12 cellular contexts compared by ENCODE assay signal in the genomic region with DNA sequence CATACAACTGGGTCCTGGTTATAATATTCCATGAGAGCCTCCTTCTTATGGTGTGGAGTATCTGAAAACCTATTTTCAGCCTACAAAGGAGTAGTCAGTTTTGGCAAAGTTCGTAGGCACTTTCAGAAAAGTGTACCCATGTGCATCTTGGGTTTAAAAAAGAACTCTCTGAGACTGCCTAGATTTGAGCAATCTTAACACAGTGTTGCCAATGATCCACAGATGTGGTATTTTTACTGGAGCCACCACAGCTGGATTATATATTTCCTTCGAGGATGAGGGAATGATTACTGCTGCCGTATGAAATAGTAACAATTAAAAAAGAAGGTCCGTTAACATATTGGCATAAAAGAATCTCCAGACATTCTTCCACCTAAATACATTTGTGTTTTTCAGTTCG. TPM values are rescaled to one million over a fixed set of nuclear protein-coding genes. Genes with fewer than 3 reads are reported as not detected.
DNase-seq lines count a peak whose midpoint lies in the region; ATAC-seq and TF ChIP-seq lines count a peak whose summit lies in the region.
"Had no signal": no experiment of that assay in that cellular context is flagged by ENCODE, and none has a peak within 500 bp of the region (broad histone marks: within the 10 kb centered on the region; RNA-seq: fewer than 3 reads in every experiment).

No MANE protein-coding gene starts in this region.

- ATAC-seq in WTC11 (no peak), Right ventricle myocardium superior (ENCODE audit: poor library complexity) (peak; percentile 17)
- ATAC-seq: Panc1 had no signal

- no peak overlapping the region for H4K91ac ChIP-seq in neuronal stem cell (ENCODE audit: low read depth, low read length, poor library complexity)

- H2AK5ac ChIP-seq in neuronal stem cell (ENCODE audit: low read depth, low read length) = no peak overlapping the region

- no peak overlapping the region for H3K9ac ChIP-seq in neuronal stem cell (ENCODE audit: low read depth, low read length, poor library complexity)

- H3K4me1 ChIP-seq in neuronal stem cell (ENCODE audit: control insufficient read depth in 2 of 2, insufficient read depth in 1 of 2, low read depth in 1 of 2, low read length in 2 of 2) = peaks cover 4 to 8% of the 10 kb centered on the region in 2 donors

- H3K79me1 ChIP-seq in neuronal stem cell (ENCODE audit: low read depth, low read length) = no peaks in the 10 kb centered on the region

- no peaks in the 10 kb centered on the region for H3K9me3 Mint-ChIP-seq in WTC11
- H3K9me3 Mint-ChIP-seq: activated CD4-positive, alpha-beta memory T cell treated with anti-CD3 and anti-CD28 coated beads for 36 hours had no signal

- H3K4me3 ChIP-seq in AG04449 (ENCODE audit: low read depth, low read length) (peak overlapping the region; percentile 88), neuronal stem cell (ENCODE audit: low read length in 2 of 2) (peak overlapping the region; percentile 53 to 93)

- H2AFZ ChIP-seq in neuronal stem cell (ENCODE audit: low read length) = peak overlapping the region; percentile 98

- no CpG with 5 or more reads among the region's 5 CpGs for WGBS in neuronal stem cell (ENCODE audit: extremely low coverage in 2 of 2, insufficient read length in 2 of 2, insufficient replicate concordance in 1 of 2), 2 donors

- H3K27me3 ChIP-seq in neuronal stem cell (ENCODE audit: control insufficient read depth in 3 of 3, insufficient read depth in 3 of 3, low read depth in 1 of 3, low read length in 3 of 3) = peaks cover 0 to 44% (median 0%) of the 10 kb centered on the region in 3 experiments

- no peak overlapping the region for H3K27ac Mint-ChIP-seq in WTC11
- H3K27ac Mint-ChIP-seq: activated CD4-positive, alpha-beta memory T cell treated with anti-CD3 and anti-CD28 coated beads for 36 hours had no signal

- H3K36me3 ChIP-seq in neuronal stem cell (replicated peaks in 1 of 2; ENCODE audit: control insufficient read depth in 2 of 2, insufficient read depth in 2 of 2, low read length in 2 of 2) = no peaks in the 10 kb centered on the region

- peaks cover 12% of the 10 kb centered on the region for H3K4me1 Mint-ChIP-seq in WTC11

- no peak overlapping the region for H2BK5ac ChIP-seq in neuronal stem cell (ENCODE audit: low read length)

- peak overlapping the region; percentile 84 for H3K4me3 Mint-ChIP-seq in WTC11
- H3K4me3 Mint-ChIP-seq: activated CD4-positive, alpha-beta memory T cell treated with anti-CD3 and anti-CD28 coated beads for 36 hours had no signal

- H4K8ac ChIP-seq in neuronal stem cell (ENCODE audit: low read depth, low read length) = no peak overlapping the region

- no peak overlapping the region for H2BK12ac ChIP-seq in neuronal stem cell (ENCODE audit: low read length)

- DNase-seq in AG04449 (ENCODE audit: low read depth, low spot score) = no peak
- no peak for DNase-seq in WTC11 (ENCODE audit: low spot score)
- no peak for DNase-seq in Right ventricle myocardium superior
- DNase-seq in neuronal stem cell (ENCODE audit: low spot score) = no peak
- DNase-seq in NCI-H2081 treated with DMSO at 0.1 percent for 48 hours (lab: John Stamatoyannopoulos, UW) = no peak
- no peak for DNase-seq in NCI-H2107 (lab: John Stamatoyannopoulos, UW)
- no peak for DNase-seq in ACHN
- no peak for DNase-seq in NCI-H1048 (lab: John Stamatoyannopoulos, UW)
- DNase-seq: activated CD4-positive, alpha-beta memory T cell treated with anti-CD3 and anti-CD28 coated beads for 36 hours; AML-193; stimulated activated CD4-positive, alpha-beta T cell treated with anti-CD3 and anti-CD28 coated beads, Interleukin-12 subunit alpha, Interleukin-12 subunit beta, amount 100 ng/mL, for 4 hours had no signal

- H3K27me3 Mint-ChIP-seq in WTC11 (ENCODE audit: low read depth) = peaks cover 45% of the 10 kb centered on the region

- H3K18ac ChIP-seq in neuronal stem cell (ENCODE audit: low read length) = no peak overlapping the region

- H3K4ac ChIP-seq in neuronal stem cell (ENCODE audit: low read length) = no peak overlapping the region

- no peak overlapping the region for H2BK120ac ChIP-seq in neuronal stem cell (ENCODE audit: low read depth, low read length)

- no peaks in the 10 kb centered on the region for H3K36me3 Mint-ChIP-seq in WTC11
- H3K36me3 Mint-ChIP-seq: activated CD4-positive, alpha-beta memory T cell treated with anti-CD3 and anti-CD28 coated beads for 36 hours had no signal

- H3K23ac ChIP-seq in neuronal stem cell (ENCODE audit: low read depth, low read length, poor library complexity) = no peak overlapping the region

- no peak overlapping the region for H3K27ac ChIP-seq in neuronal stem cell (replicated peaks; ENCODE audit: low read length)

- TF ChIP-seq CTCF in AG04449 (IDR thresholded peaks at IDR 0.05; ENCODE audit: insufficient read depth, low read length, missing control alignments) (no peak), WTC11 (IDR thresholded peaks at IDR 0.05) (no peak)

- H3K14ac ChIP-seq in neuronal stem cell (ENCODE audit: low read length) = no peak overlapping the region

- in situ Hi-C loops in ACHN (cut with HindIII; ENCODE audit: low pct_ligation_motif_present, low pct_unique_long_range_greater_than_20kb, low sequenced_read_pairs) = no loop called here

- intact Hi-C loops in Right ventricle myocardium superior (cut with DNase I) = loop anchor here (2.0 kb wide), 1 partner anchor 48 kb away; no protein-coding TSS in a partner anchor

- peaks cover 0 to 2% of the 10 kb centered on the region in 2 donors for H3K9me3 ChIP-seq in neuronal stem cell (replicated peaks in 1 of 2; ENCODE audit: control insufficient read depth in 2 of 2, insufficient read depth in 1 of 2, low read depth in 1 of 2, low read length in 2 of 2)

- CTCF ChIA-PET in AG04449 (lab: Yijun Ruan, JAX) = interaction anchor here (0.7 to 2.1 kb wide), 3 partner anchors 9 to 37 kb away, joined by 3 to 11 read pairs (median 3); no protein-coding TSS in a partner anchor
- CTCF ChIA-PET in WTC11 (lab: Charles Lee) = interaction anchor here (1.1 kb wide), 1 partner anchor 38 kb away, joined by 3 read pairs; no protein-coding TSS in a partner anchor

- no peak overlapping the region for H2BK15ac ChIP-seq in neuronal stem cell (ENCODE audit: low read length)

- POLR2A ChIA-PET in AG04449 (lab: Yijun Ruan, JAX) = no interaction called here
- POLR2A ChIA-PET in WTC11 (lab: Charles Lee) = no interaction called here

- peak overlapping the region; percentile 84 for H3K4me2 ChIP-seq in neuronal stem cell (ENCODE audit: insufficient read depth, low read length, poor library complexity, severe bottlenecking)

TF ChIP-seq in WTC11, 78 proteins besides CTCF, POLR2A, EP300 and RAD21:
- TF ChIP-seq CREB1 (CRISPR knock-in tag; IDR thresholded peaks at IDR 0.05) = no peak
- no peak for TF ChIP-seq FOXP1 (CRISPR knock-in tag; IDR thresholded peaks at IDR 0.05; ENCODE audit: borderline replicate concordance)
- no peak for TF ChIP-seq ZNF138 (CRISPR knock-in tag; conservative IDR thresholded peaks at IDR 0.05)
- no peak for TF ChIP-seq CREM (CRISPR knock-in tag; IDR thresholded peaks at IDR 0.05)
- TF ChIP-seq ZBTB21 (CRISPR knock-in tag; IDR thresholded peaks at IDR 0.05; ENCODE audit: borderline replicate concordance) = no peak
- no peak for TF ChIP-seq TP53 (CRISPR knock-in tag; IDR thresholded peaks at IDR 0.05)
- TF ChIP-seq JAZF1 (CRISPR knock-in tag; IDR thresholded peaks at IDR 0.05) = no peak
- TF ChIP-seq, protein P1, sequence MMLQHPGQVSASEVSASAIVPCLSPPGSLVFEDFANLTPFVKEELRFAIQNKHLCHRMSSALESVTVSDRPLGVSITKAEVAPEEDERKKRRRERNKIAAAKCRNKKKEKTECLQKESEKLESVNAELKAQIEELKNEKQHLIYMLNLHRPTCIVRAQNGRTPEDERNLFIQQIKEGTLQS (CRISPR knock-in tag; conservative IDR thresholded peaks at IDR 0.05) = no peak
- no peak for TF ChIP-seq NR3C1 (CRISPR knock-in tag; conservative IDR thresholded peaks at IDR 0.05; ENCODE audit: low read depth)

RNA-seq across cellular contexts. Expression of a gene that starts 1.1 kb away (rescaled TPM):
- total RNA-seq in WTC11 (2021) (7.0 to 7.3 TPM (median 7.2 TPM) in 3 replicates), Right ventricle myocardium superior (87.5 TPM)
- 5.6 TPM for polyA plus RNA-seq in neuronal stem cell (2013, experiment 1 of 2)
- polyA plus RNA-seq in neuronal stem cell (2013, experiment 2 of 2) = 5.1 TPM

Comparison
In these comparisons a context has a peak if more than half of its experiments do, and no peak if none do; other contexts are left out.
1. RNA of a gene that starts 1.1 kb away (total RNA-seq): 87.5 TPM in Right ventricle myocardium superior (single experiment); 7.0 to 7.3 TPM in WTC11; every median in the first group is over 10 times any median in the second.